Comparison of ENCODE assay signal across 8 cellular contexts in the genomic region with DNA sequence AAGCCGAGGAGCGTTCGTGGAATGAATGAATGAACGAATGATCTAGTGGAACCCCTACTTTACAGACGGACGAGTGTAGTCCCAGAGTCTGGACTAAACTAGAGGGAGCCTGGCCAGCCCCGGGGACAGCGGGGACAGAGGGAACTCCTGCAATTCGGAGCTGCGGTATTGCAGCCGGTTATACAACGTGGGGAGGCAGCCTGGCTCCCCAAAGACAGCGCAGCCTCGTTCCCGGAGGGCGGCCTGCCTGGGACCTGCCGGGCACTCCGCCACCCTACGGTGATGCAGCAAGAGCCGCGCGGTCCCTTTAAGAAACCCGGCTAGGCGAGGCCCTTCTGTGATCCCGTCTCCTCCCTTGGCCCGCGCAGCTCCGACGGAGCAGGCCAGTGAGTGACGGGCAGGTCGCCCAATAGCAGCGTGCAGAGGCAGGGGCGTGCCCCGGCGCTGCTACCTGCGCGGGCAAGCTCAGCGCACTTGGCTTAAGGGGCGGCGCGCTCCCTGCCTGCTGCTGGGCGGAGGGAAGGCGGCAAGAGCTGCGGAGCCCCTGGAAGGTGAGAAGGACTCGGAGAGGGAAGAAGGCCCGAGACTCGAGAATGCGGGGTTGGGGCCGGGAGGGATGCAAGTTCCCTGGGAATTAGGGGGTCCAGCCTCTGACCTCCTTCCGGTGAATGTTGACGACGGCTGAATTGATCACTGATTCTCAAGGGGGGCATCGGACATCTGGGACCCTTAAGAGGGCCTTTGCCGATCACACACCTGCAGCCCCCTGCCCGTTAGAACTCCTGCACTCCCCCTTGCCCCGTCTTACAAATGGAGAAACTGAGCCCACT. TPM values are rescaled to one million over a fixed set of nuclear protein-coding genes. Genes with fewer than 3 reads are reported as not detected.
A peak's percentile ranks its signal among the peaks of the same experiment; 100 is the strongest.
DNase-seq lines count a peak whose midpoint lies in the region; ATAC-seq and TF ChIP-seq lines count a peak whose summit lies in the region.

A gene with protein sequence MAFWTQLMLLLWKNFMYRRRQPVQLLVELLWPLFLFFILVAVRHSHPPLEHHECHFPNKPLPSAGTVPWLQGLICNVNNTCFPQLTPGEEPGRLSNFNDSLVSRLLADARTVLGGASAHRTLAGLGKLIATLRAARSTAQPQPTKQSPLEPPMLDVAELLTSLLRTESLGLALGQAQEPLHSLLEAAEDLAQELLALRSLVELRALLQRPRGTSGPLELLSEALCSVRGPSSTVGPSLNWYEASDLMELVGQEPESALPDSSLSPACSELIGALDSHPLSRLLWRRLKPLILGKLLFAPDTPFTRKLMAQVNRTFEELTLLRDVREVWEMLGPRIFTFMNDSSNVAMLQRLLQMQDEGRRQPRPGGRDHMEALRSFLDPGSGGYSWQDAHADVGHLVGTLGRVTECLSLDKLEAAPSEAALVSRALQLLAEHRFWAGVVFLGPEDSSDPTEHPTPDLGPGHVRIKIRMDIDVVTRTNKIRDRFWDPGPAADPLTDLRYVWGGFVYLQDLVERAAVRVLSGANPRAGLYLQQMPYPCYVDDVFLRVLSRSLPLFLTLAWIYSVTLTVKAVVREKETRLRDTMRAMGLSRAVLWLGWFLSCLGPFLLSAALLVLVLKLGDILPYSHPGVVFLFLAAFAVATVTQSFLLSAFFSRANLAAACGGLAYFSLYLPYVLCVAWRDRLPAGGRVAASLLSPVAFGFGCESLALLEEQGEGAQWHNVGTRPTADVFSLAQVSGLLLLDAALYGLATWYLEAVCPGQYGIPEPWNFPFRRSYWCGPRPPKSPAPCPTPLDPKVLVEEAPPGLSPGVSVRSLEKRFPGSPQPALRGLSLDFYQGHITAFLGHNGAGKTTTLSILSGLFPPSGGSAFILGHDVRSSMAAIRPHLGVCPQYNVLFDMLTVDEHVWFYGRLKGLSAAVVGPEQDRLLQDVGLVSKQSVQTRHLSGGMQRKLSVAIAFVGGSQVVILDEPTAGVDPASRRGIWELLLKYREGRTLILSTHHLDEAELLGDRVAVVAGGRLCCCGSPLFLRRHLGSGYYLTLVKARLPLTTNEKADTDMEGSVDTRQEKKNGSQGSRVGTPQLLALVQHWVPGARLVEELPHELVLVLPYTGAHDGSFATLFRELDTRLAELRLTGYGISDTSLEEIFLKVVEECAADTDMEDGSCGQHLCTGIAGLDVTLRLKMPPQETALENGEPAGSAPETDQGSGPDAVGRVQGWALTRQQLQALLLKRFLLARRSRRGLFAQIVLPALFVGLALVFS (N-terminal part only) (plus strand): TSS at position 462 of the 830 bp plus-strand sequence. CDS start 1,255 bp downstream, outside the sequence.

- DNase-seq in NCI-H1930 (lab: John Stamatoyannopoulos, UW) (peak; percentile 88 to 94), anterior cingulate cortex (lab: John Stamatoyannopoulos, UW) (peak; percentile 32 to 97 (median 91)), right cardiac atrium (peak; percentile 97 to 100 (median 99)), pulmonary artery endothelial cell (ENCODE audit: low read depth, low spot score) (peak; percentile 86), uterus (peak; percentile 96 to 97)

- H3K4me3 ChIP-seq in right cardiac atrium (ENCODE audit: low read length) (peak within 1 kb of the TSS; percentile 33), uterus (peak within 1 kb of the TSS; percentile 27 to 36)

- TF ChIP-seq POLR2A in GM18505 (IDR thresholded peaks at IDR 0.05; ENCODE audit: borderline replicate concordance, extremely low read depth, insufficient read depth, insufficient read length) (peak; percentile 61), uterus (IDR thresholded peaks at IDR 0.05) (peak; percentile 29)

- intact Hi-C loops in T-helper 2 cell treated with Interferon-gamma antibody and Interleukin-4, amounts not matched to agents 100 ng/mL and 5 ng/mL, for 36 hours (cut with micrococcal nuclease), result loop anchor here (2.0 to 5.0 kb wide), 3 partner anchors 19 to 212 kb away; a partner anchor contains a TSS
- intact Hi-C loops in right cardiac atrium (cut with DNase I) (loop anchor here in 1 of 4 donors (10.0 kb wide), 1 partner anchor 55 kb away; a partner anchor contains a TSS), uterus (cut with DNase I; ENCODE audit: low total_unique reads) (loop anchor here (10.0 kb wide), 1 partner anchor 45 kb away; no protein-coding TSS in a partner anchor)

- ATAC-seq in GM18505 (IDR thresholded peaks at IDR 0.05; ENCODE audit: unreplicated experiment), result peak; percentile 70
- peak; percentile 75 for ATAC-seq in HG02970 (IDR thresholded peaks at IDR 0.05; ENCODE audit: low FRiP score, unreplicated experiment)
- peak; percentile 95 for ATAC-seq in right cardiac atrium

- H3K27ac ChIP-seq in right cardiac atrium (ENCODE audit: low read length) (peak within 1 kb of the TSS; percentile 13), uterus (no peak within 1 kb of the TSS)

- TF ChIP-seq CTCF in uterus (IDR thresholded peaks at IDR 0.05), result peak in 2 of 4 experiments; percentile 9 to 38

- H3K27me3 ChIP-seq in right cardiac atrium (ENCODE audit: control insufficient read depth, insufficient read depth) (no peaks in the 10 kb centered on the region), uterus (peaks cover 12 to 15% of the 10 kb centered on the region in 2 donors)

- under 1% methylated on average over 56 of the region's 56 CpGs for WGBS in right cardiac atrium

- H3K4me1 ChIP-seq in right cardiac atrium (ENCODE audit: control insufficient read depth, insufficient read depth, low read length), result no peaks in the 10 kb centered on the region
- peaks cover 0 to 19% of the 10 kb centered on the region in 2 donors for H3K4me1 ChIP-seq in uterus

- H3K9me3 ChIP-seq in right cardiac atrium (ENCODE audit: control insufficient read depth, low read length) (no peaks in the 10 kb centered on the region), uterus (no peaks in the 10 kb centered on the region)

- H3K36me3 ChIP-seq in uterus, result no peaks in the 10 kb centered on the region

RNA-seq across cellular contexts. Expression of the gene that starts here (rescaled TPM):
- total RNA-seq in T-helper 2 cell treated with Interferon-gamma antibody and Interleukin-4, amounts not matched to agents 100 ng/mL and 5 ng/mL, for 36 hours, result 44.1 and 44.3 TPM in 2 replicates
- total RNA-seq in right cardiac atrium (10 to 100 TPM in 1 of 4 donors, 1 to 10 TPM in 3; 7.3 to 10.4 (median 8.7) TPM), pulmonary artery endothelial cell (3.5 and 5.9 TPM in 2 replicates), uterus (10 to 100 TPM in 1 of 4 donors, 1 to 10 TPM in 2, under 1 TPM in 1; 0.59 to 10.4 (median 2.7) TPM)
- 9.1 TPM for polyA plus RNA-seq in right cardiac atrium
